In the genomic region with DNA sequence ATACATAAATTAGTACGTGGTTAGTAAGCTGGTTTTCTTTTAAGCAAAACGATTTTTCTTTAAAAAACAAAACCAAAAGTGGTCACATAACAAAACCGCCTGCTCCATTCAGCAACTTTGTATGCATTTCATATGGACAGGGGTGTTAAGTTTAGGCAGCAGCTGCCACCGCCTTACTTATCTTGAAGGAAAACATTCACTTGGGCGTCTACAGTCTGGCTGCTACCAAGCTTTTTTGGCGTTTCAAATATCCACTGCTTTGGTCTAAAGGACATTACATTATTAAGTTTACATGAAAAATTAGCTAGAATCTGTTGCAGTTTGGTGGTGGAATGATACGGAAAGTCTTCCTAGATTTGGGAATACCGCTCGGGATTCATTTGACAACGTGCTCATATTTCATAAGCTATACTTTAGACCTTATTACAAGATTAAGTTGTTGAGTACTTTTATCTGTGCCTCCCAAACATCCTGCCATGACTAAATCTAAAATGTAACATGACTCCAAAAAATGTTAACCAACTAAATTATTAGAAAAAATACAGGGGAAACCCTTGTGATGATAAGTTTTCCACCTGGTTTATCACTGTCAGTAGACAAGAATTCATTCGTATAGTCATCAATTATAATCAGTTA, we compare ENCODE assay signal across 19 cellular contexts.
DNase-seq lines count a peak whose midpoint lies in the region; ATAC-seq and TF ChIP-seq lines count a peak whose summit lies in the region.
"Had no signal": no experiment of that assay in that cellular context is flagged by ENCODE, and none has a peak within 500 bp of the region (broad histone marks: within the 10 kb centered on the region; RNA-seq: fewer than 3 reads in every experiment).

No MANE protein-coding gene starts in this region.

- H3F3A ChIP-seq in smooth muscle cell (ENCODE audit: low read depth) = peaks cover 3% of the 10 kb centered on the region

- H3K9me3 ChIP-seq in heart left ventricle = no peaks in the 10 kb centered on the region
- H3K9me3 ChIP-seq in RWPE2 (ENCODE audit: severe bottlenecking) = no peaks in the 10 kb centered on the region
- H3K9me3 ChIP-seq in hepatocyte (ENCODE audit: low read depth) = no peaks in the 10 kb centered on the region
- no peaks in the 10 kb centered on the region for H3K9me3 ChIP-seq in smooth muscle cell (replicated peaks; ENCODE audit: low read depth)
- peaks cover 0 to 11% of the 10 kb centered on the region in 2 donors for H3K9me3 ChIP-seq in neuronal stem cell (replicated peaks in 1 of 2; ENCODE audit: control insufficient read depth in 2 of 2, insufficient read depth in 1 of 2, low read depth in 1 of 2, low read length in 2 of 2)

- 37 to 57% (median 50%) methylated on average over 11 of the region's 11 CpGs for WGBS in heart left ventricle, 4 donors
- WGBS in hepatocyte (ENCODE audit: low lambda C conversion rate, missing lambda C conversion rate) = 79% methylated on average over 11 of the region's 11 CpGs
- 63% methylated on average over 11 of the region's 11 CpGs for WGBS in smooth muscle cell (ENCODE audit: low lambda C conversion rate)
- WGBS in neuronal stem cell (ENCODE audit: extremely low coverage in 2 of 2, insufficient read length in 2 of 2, insufficient replicate concordance in 1 of 2), 2 donors = no CpG with 5 or more reads among the region's 11 CpGs

- DNase-seq in heart left ventricle = no peak
- no peak for DNase-seq in left ventricle myocardium superior
- no peak for DNase-seq in RWPE2 (ENCODE audit: low spot score)
- DNase-seq in hepatocyte (ENCODE audit: low spot score) = no peak
- no peak for DNase-seq in smooth muscle cell (lab: John Stamatoyannopoulos, UW; ENCODE audit: unreplicated experiment)
- no peak for DNase-seq in neuronal stem cell (ENCODE audit: low spot score)
- no peak for DNase-seq in stimulated activated CD4-positive, alpha-beta T cell treated with anti-CD3 and anti-CD28 coated beads, Interleukin-2, amount 100 ng/mL, for 24 hours
- DNase-seq in SHP77 treated with DMSO at 0.1 percent for 48 hours (lab: John Stamatoyannopoulos, UW) = no peak
- DNase-seq: H9, Kasumi-1, MV-4-11, NCI-H1436, NCI-H2081, NCI-H524 treated with DMSO at 0.1 percent for 48 hours, RPMI8226 had no signal

- H3K79me2 ChIP-seq in hepatocyte (peaks cover 75% of the 10 kb centered on the region), smooth muscle cell (ENCODE audit: low read depth) (peaks cover 3% of the 10 kb centered on the region)

- no peak overlapping the region for H3K9ac ChIP-seq in smooth muscle cell (ENCODE audit: low read depth)
- H3K9ac ChIP-seq in neuronal stem cell (ENCODE audit: low read depth, low read length, poor library complexity) = no peak overlapping the region
- H3K9ac ChIP-seq: BLaER1 had no signal

- H3K14ac ChIP-seq in neuronal stem cell (ENCODE audit: low read length) = no peak overlapping the region

- H2BK12ac ChIP-seq in neuronal stem cell (ENCODE audit: low read length) = no peak overlapping the region

- H3K27ac ChIP-seq in heart left ventricle = peak overlapping the region in 11 of 12 donors; percentile 35 to 87 (median 80)
- peak overlapping the region; percentile 95 for H3K27ac ChIP-seq in RWPE2 (ENCODE audit: poor library complexity, severe bottlenecking)
- H3K27ac ChIP-seq in hepatocyte = peak overlapping the region; percentile 26
- H3K27ac ChIP-seq in smooth muscle cell (ENCODE audit: low read depth) = no peak overlapping the region
- no peak overlapping the region for H3K27ac ChIP-seq in neuronal stem cell (replicated peaks; ENCODE audit: low read length)
- H3K27ac ChIP-seq: 22Rv1, BLaER1, SK-N-MC had no signal

- H2AFZ ChIP-seq in hepatocyte (no peak overlapping the region), smooth muscle cell (ENCODE audit: low read depth) (no peak overlapping the region), neuronal stem cell (ENCODE audit: low read length) (no peak overlapping the region)

- H4K8ac ChIP-seq in neuronal stem cell (ENCODE audit: low read depth, low read length) = no peak overlapping the region

- no peak for TF ChIP-seq POLR2A in heart left ventricle (IDR thresholded peaks at IDR 0.05)

- H3K4me2 ChIP-seq in hepatocyte (no peak overlapping the region), smooth muscle cell (peak overlapping the region; percentile 39), neuronal stem cell (ENCODE audit: insufficient read depth, low read length, poor library complexity, severe bottlenecking) (no peak overlapping the region)

- H4K91ac ChIP-seq in neuronal stem cell (ENCODE audit: low read depth, low read length, poor library complexity) = no peak overlapping the region

- no peaks in the 10 kb centered on the region for H3K27me3 ChIP-seq in heart left ventricle
- no peaks in the 10 kb centered on the region for H3K27me3 ChIP-seq in RWPE2 (ENCODE audit: insufficient read depth, poor library complexity, severe bottlenecking)
- H3K27me3 ChIP-seq in hepatocyte = no peaks in the 10 kb centered on the region
- H3K27me3 ChIP-seq in smooth muscle cell (ENCODE audit: low read depth) = no peaks in the 10 kb centered on the region
- H3K27me3 ChIP-seq in neuronal stem cell (ENCODE audit: control insufficient read depth in 3 of 3, insufficient read depth in 3 of 3, low read depth in 1 of 3, low read length in 3 of 3) = no peaks in the 10 kb centered on the region
- H3K27me3 ChIP-seq: BLaER1 had no signal

- TF ChIP-seq CTCF in heart left ventricle (IDR thresholded peaks at IDR 0.05) (no peak), RWPE2 (IDR thresholded peaks at IDR 0.05; ENCODE audit: poor library complexity, severe bottlenecking) (no peak), hepatocyte (IDR thresholded peaks at IDR 0.05; ENCODE audit: poor library complexity) (no peak), smooth muscle cell (IDR thresholded peaks at IDR 0.05; ENCODE audit: borderline replicate concordance, insufficient read depth, poor library complexity, severe bottlenecking) (no peak)

- no peak for ATAC-seq in heart left ventricle
- no peak for ATAC-seq in left ventricle myocardium superior
- no peak for ATAC-seq in RWPE2 (ENCODE audit: low read depth)
- ATAC-seq: HepG2 had no signal

- H3K4me3 ChIP-seq in heart left ventricle = peak overlapping the region in 11 of 12 donors; percentile 14 to 61 (median 53)
- no peak overlapping the region for H3K4me3 ChIP-seq in RWPE2 (ENCODE audit: severe bottlenecking)
- no peak overlapping the region for H3K4me3 ChIP-seq in hepatocyte
- no peak overlapping the region for H3K4me3 ChIP-seq in smooth muscle cell
- no peak overlapping the region for H3K4me3 ChIP-seq in neuronal stem cell (ENCODE audit: low read length in 2 of 2)
- H3K4me3 ChIP-seq: BLaER1, SK-N-MC had no signal

- H3K23ac ChIP-seq in neuronal stem cell (ENCODE audit: low read depth, low read length, poor library complexity) = no peak overlapping the region

- peaks cover 2% of the 10 kb centered on the region for H3K79me1 ChIP-seq in neuronal stem cell (ENCODE audit: low read depth, low read length)

- no peak overlapping the region for H3K4ac ChIP-seq in neuronal stem cell (ENCODE audit: low read length)

- no peak overlapping the region for H2BK15ac ChIP-seq in neuronal stem cell (ENCODE audit: low read length)

- no peak overlapping the region for H2BK5ac ChIP-seq in neuronal stem cell (ENCODE audit: low read length)

- intact Hi-C loops in heart left ventricle (cut with DNase I) (loop anchor here in 9 of 10 donors (2.0 to 10.0 kb wide), 4 partner anchors 46 to 58 kb away; no protein-coding TSS in a partner anchor), left ventricle myocardium superior (cut with micrococcal nuclease) (loop anchor here (10.0 kb wide), 1 partner anchor 56 kb away; no protein-coding TSS in a partner anchor)

- no peaks in the 10 kb centered on the region for H3K36me3 ChIP-seq in heart left ventricle
- peaks cover 47% of the 10 kb centered on the region for H3K36me3 ChIP-seq in RWPE2 (ENCODE audit: low read depth)
- no peaks in the 10 kb centered on the region for H3K36me3 ChIP-seq in hepatocyte (replicated peaks; ENCODE audit: insufficient read depth, low read depth)
- H3K36me3 ChIP-seq in smooth muscle cell (ENCODE audit: low read depth) = no peaks in the 10 kb centered on the region
- no peaks in the 10 kb centered on the region for H3K36me3 ChIP-seq in neuronal stem cell (replicated peaks in 1 of 2; ENCODE audit: control insufficient read depth in 2 of 2, insufficient read depth in 2 of 2, low read length in 2 of 2)

- H4K20me1 ChIP-seq in hepatocyte (ENCODE audit: insufficient read depth, poor library complexity, severe bottlenecking) (peaks cover 13% of the 10 kb centered on the region), smooth muscle cell (ENCODE audit: low read depth) (no peaks in the 10 kb centered on the region)
- H4K20me1 ChIP-seq: BLaER1 had no signal

- peaks cover 0 to 24% (median 0%) of the 10 kb centered on the region in 12 donors for H3K4me1 ChIP-seq in heart left ventricle
- peaks cover 37% of the 10 kb centered on the region for H3K4me1 ChIP-seq in RWPE2 (ENCODE audit: insufficient read depth, poor library complexity, severe bottlenecking)
- H3K4me1 ChIP-seq in hepatocyte (ENCODE audit: insufficient read depth) = peaks cover 30% of the 10 kb centered on the region
- peaks cover 25% of the 10 kb centered on the region for H3K4me1 ChIP-seq in smooth muscle cell (ENCODE audit: low read depth)
- peaks cover 0 to 10% of the 10 kb centered on the region in 2 donors for H3K4me1 ChIP-seq in neuronal stem cell (ENCODE audit: control insufficient read depth in 2 of 2, insufficient read depth in 1 of 2, low read depth in 1 of 2, low read length in 2 of 2)

- H2BK120ac ChIP-seq in neuronal stem cell (ENCODE audit: low read depth, low read length) = no peak overlapping the region

- no peaks in the 10 kb centered on the region for H3K9me2 ChIP-seq in hepatocyte (replicated peaks; ENCODE audit: insufficient read depth)

- H3K18ac ChIP-seq in neuronal stem cell (ENCODE audit: low read length) = no peak overlapping the region

- no peak overlapping the region for H2AK5ac ChIP-seq in neuronal stem cell (ENCODE audit: low read depth, low read length)

Comparison
In these comparisons a context has a peak if more than half of its experiments do, and no peak if none do; other contexts are left out.
1. H3K27ac ChIP-seq: peak in heart left ventricle (11 of 12), RWPE2 (single experiment) and hepatocyte (single experiment); none in smooth muscle cell (single experiment) and neuronal stem cell (single experiment).
2. H3K4me3 ChIP-seq: peak in heart left ventricle (11 of 12); none in RWPE2 (single experiment), hepatocyte (single experiment), smooth muscle cell (single experiment) and neuronal stem cell (0 of 2).